10 cellular contexts compared by ENCODE assay signal in genomic region chr16:86508028-86508946, GRCh38. TPM values are rescaled to one million over a fixed set of nuclear protein-coding genes. Genes with fewer than 3 reads are reported as not detected.
DNase-seq lines count a peak whose midpoint lies in the region; ATAC-seq and TF ChIP-seq lines count a peak whose summit lies in the region.
"Had no signal": no experiment of that assay in that cellular context is flagged by ENCODE, and none has a peak within 500 bp of the region (broad histone marks: within the 10 kb centered on the region; RNA-seq: fewer than 3 reads in every experiment).

No MANE protein-coding gene starts in this region.

- ATAC-seq in heart right ventricle (no peak), left cardiac atrium (no peak)

- peaks cover 10 to 59% (median 37%) of the 10 kb centered on the region in 9 donors for H3K4me1 ChIP-seq in heart right ventricle
- peaks cover 4 to 12% of the 10 kb centered on the region in 2 donors for H3K4me1 ChIP-seq in mucosa of rectum (ENCODE audit: control insufficient read depth in 2 of 2, insufficient read depth in 2 of 2, low read length in 2 of 2)
- peaks cover 0 to 33% of the 10 kb centered on the region in 2 donors for H3K4me1 ChIP-seq in uterus

- H3K27ac ChIP-seq in heart right ventricle (no peak overlapping the region), mucosa of rectum (ENCODE audit: low read depth in 2 of 2, low read length in 2 of 2) (peak overlapping the region; percentile 88 to 93), uterus (peak overlapping the region; percentile 81 to 84)

- H3K9ac ChIP-seq in mucosa of rectum (ENCODE audit: low read depth in 1 of 2, low read length in 2 of 2), result peak overlapping the region; percentile 72 to 76

- H3K36me3 ChIP-seq in heart right ventricle (no peaks in the 10 kb centered on the region), mucosa of rectum (ENCODE audit: control insufficient read depth in 2 of 2, insufficient read depth in 2 of 2, low read length in 2 of 2) (no peaks in the 10 kb centered on the region), uterus (no peaks in the 10 kb centered on the region)

- peaks cover 74 to 100% (median 98%) of the 10 kb centered on the region in 7 donors for H3K27me3 ChIP-seq in heart right ventricle
- peaks cover 42 to 63% of the 10 kb centered on the region in 2 donors for H3K27me3 ChIP-seq in mucosa of rectum (ENCODE audit: control insufficient read depth in 2 of 2, insufficient read depth in 2 of 2, low read length in 2 of 2)
- H3K27me3 ChIP-seq in uterus, result peaks cover 24 to 46% of the 10 kb centered on the region in 2 donors

- 1 to 2% methylated on average over 91 to 99 of the region's 99 CpGs for WGBS in heart right ventricle, 2 donors

- H3K9me3 ChIP-seq in heart right ventricle (no peaks in the 10 kb centered on the region), mucosa of rectum (ENCODE audit: control insufficient read depth in 2 of 2, low read length in 2 of 2) (no peaks in the 10 kb centered on the region), uterus (no peaks in the 10 kb centered on the region)

- H3K4me3 ChIP-seq in heart right ventricle, result peak overlapping the region; percentile 43 to 67 (median 58)
- peak overlapping the region; percentile 74 for H3K4me3 ChIP-seq in choroid plexus epithelial cell (ENCODE audit: low read depth, low read length)
- peak overlapping the region; percentile 74 to 79 for H3K4me3 ChIP-seq in mucosa of rectum (ENCODE audit: low read length in 2 of 2)
- H3K4me3 ChIP-seq in uterus, result peak overlapping the region; percentile 40 to 50

- intact Hi-C loops in heart right ventricle (cut with DNase I) (no loop called here), left cardiac atrium (cut with DNase I) (no loop called here), uterus (cut with DNase I; ENCODE audit: low total_unique reads) (no loop called here)

- TF ChIP-seq POLR2A in uterus (IDR thresholded peaks at IDR 0.05), result no peak

- no peak for DNase-seq in heart right ventricle
- no peak for DNase-seq in left cardiac atrium
- DNase-seq in choroid plexus epithelial cell (ENCODE audit: low read depth), result peak; percentile 31
- DNase-seq in uterus, result no peak
- DNase-seq in iPS-NIHi7 (ENCODE audit: extremely low spot score), result no peak
- no peak for DNase-seq in activated naive CD4-positive, alpha-beta T cell treated with Interleukin-2 at 50 U/mL for 16 hours
- no peak for DNase-seq in C1 segment of cervical spinal cord (lab: John Stamatoyannopoulos, UW)
- DNase-seq: NCI-H446 treated with DMSO at 0.1 percent for 48 hours had no signal

- TF ChIP-seq CTCF in heart right ventricle (IDR thresholded peaks at IDR 0.05) (no peak), choroid plexus epithelial cell (conservative IDR thresholded peaks at IDR 0.05; ENCODE audit: low read depth, low read length) (no peak), uterus (IDR thresholded peaks at IDR 0.05) (no peak)

RNA-seq across cellular contexts. Expression of gene FOXF1, which starts 2.0 kb away (rescaled TPM):
- total RNA-seq in heart right ventricle, result under 1 TPM in 8 of 10 donors, not detected in 2; 0.08 to 0.38 (median 0.22) TPM
- polyA plus RNA-seq in heart right ventricle, result under 1 TPM; 0.16 to 0.37 TPM
- under 1 TPM; 0.24 to 0.41 TPM for total RNA-seq in left cardiac atrium
- 1 to 10 TPM in 3 of 4 donors, under 1 TPM in 1; 0.29 to 4.9 (median 2.0) TPM for total RNA-seq in uterus
- total RNA-seq: kidney epithelial cell had no signal

RNA-seq across cellular contexts. Expression of gene MTHFSD, which starts 46.7 kb away (rescaled TPM):
- total RNA-seq in heart right ventricle (10 to 100 TPM in 8 of 10 donors, 1 to 10 TPM in 2; 8.9 to 13.1 (median 11.4) TPM), left cardiac atrium (10 to 100 TPM; 10.3 to 12.4 TPM), uterus (10 to 100 TPM in 2 of 4 donors, 1 to 10 TPM in 2; 2.9 to 26.0 (median 13.1) TPM)
- polyA plus RNA-seq in heart right ventricle, result 10 to 100 TPM in 1 of 2 donors, 1 to 10 TPM in 1; 5.1 to 11.3 TPM

RNA-seq across cellular contexts. Expression of gene FOXC2, which starts 58.3 kb away (rescaled TPM):
- total RNA-seq in heart right ventricle (1 to 10 TPM in 8 of 10 donors, under 1 TPM in 2; 0.66 to 2.2 (median 1.9) TPM), left cardiac atrium (1 to 10 TPM; 1.9 to 5.3 TPM), uterus (1 to 10 TPM in 1 of 4 donors, under 1 TPM in 1, not detected in 2; 0.21 to 2.6 TPM)
- polyA plus RNA-seq in heart right ventricle, result 1 to 10 TPM; 1.2 to 1.3 TPM

Comparison
In these comparisons a context has a peak if more than half of its experiments do, and no peak if none do; other contexts are left out.
1. H3K27ac ChIP-seq: peak in mucosa of rectum (2 of 2) and uterus (2 of 2); none in heart right ventricle (0 of 10).
2. Peak in every context shown above with its lines, with median percentiles within 50 percentile points of each other: H3K4me3 ChIP-seq.